In genomic region chr12:64221656-64222010, GRCh38 we compare ENCODE assay signal across 7 cellular contexts. TPM values are rescaled to one million over a fixed set of nuclear protein-coding genes. Genes with fewer than 3 reads are reported as not detected.
A peak's percentile ranks its signal among the peaks of the same experiment; 100 is the strongest.
DNase-seq lines count a peak whose midpoint lies in the region; ATAC-seq and TF ChIP-seq lines count a peak whose summit lies in the region.

No MANE protein-coding gene starts in this region.

- CTCF ChIA-PET in T-cell (lab: Charles Lee): interaction anchor here in 1 of 2 donors (0.8 kb wide), 1 partner anchor 575 kb away, joined by 9 read pairs; no protein-coding TSS in a partner anchor

- intact Hi-C loops in breast epithelium (cut with DNase I; ENCODE audit: low total_unique reads): no loop called here

- TF ChIP-seq POLR2A in breast epithelium (IDR thresholded peaks at IDR 0.05): no peak

- H3K9me3 ChIP-seq in breast epithelium: no peaks in the 10 kb centered on the region

- H3K4me1 ChIP-seq in breast epithelium: no peaks in the 10 kb centered on the region

- POLR2A ChIA-PET in T-cell (lab: Charles Lee): interaction anchor here (0.8 to 1.1 kb wide), 3 partner anchors 443 to 1619 kb away, joined by 3 read pairs; no protein-coding TSS in a partner anchor

- TF ChIP-seq CTCF in GM13977 (IDR thresholded peaks at IDR 0.05; ENCODE audit: extremely low read depth, insufficient read depth, missing control alignments) (no peak), breast epithelium (IDR thresholded peaks at IDR 0.05) (no peak)

- H3K27ac ChIP-seq in breast epithelium: peak overlapping the region; percentile 96 to 97
- H3K27ac ChIP-seq in skin epidermis: peak overlapping the region; percentile 67 to 100 (median 92)

- peak; percentile 17 for DNase-seq in GM13977 (ENCODE audit: low spot score)
- peak; percentile 89 for DNase-seq in NCI-H1105 (lab: John Stamatoyannopoulos, UW)
- peak in 7 of 34 experiments; percentile 2 to 59 (median 32) for DNase-seq in T-cell
- peak; percentile 83 to 84 for DNase-seq in breast epithelium (ENCODE audit: low spot score in 2 of 2)
- DNase-seq in iPS-NIHi7 (ENCODE audit: extremely low spot score): peak; percentile 85

- H3K4me3 ChIP-seq in breast epithelium: peak overlapping the region; percentile 78 to 96 (median 91)
- H3K4me3 ChIP-seq in skin epidermis: peak overlapping the region; percentile 64 to 96 (median 87)

- H3K27me3 Mint-ChIP-seq in T-cell: peaks cover 4% of the 10 kb centered on the region in 2 donors

- no peaks in the 10 kb centered on the region for H3K36me3 ChIP-seq in breast epithelium

- ATAC-seq in HG02678 (IDR thresholded peaks at IDR 0.05; ENCODE audit: unreplicated experiment) (peak; percentile 22), T-cell (replicated peaks in 1 of 4) (peak; percentile 27 to 36 (median 33))

- peaks cover 39 to 48% (median 39%) of the 10 kb centered on the region in 3 donors for H3K4me1 Mint-ChIP-seq in T-cell

- no peaks in the 10 kb centered on the region for H3K27me3 ChIP-seq in breast epithelium

- H3K27ac Mint-ChIP-seq in T-cell: peak overlapping the region; percentile 93 to 96

- H3K4me3 Mint-ChIP-seq in T-cell: peak overlapping the region; percentile 85 to 96 (median 93)

- H3K9me3 Mint-ChIP-seq in T-cell: no peaks in the 10 kb centered on the region

- in situ Hi-C loops in GM13977 (cut with MboI; ENCODE audit: low pct_unique_long_range_greater_than_20kb, low sequenced_read_pairs, unreplicated experiment): no loop called here

- H3K36me3 Mint-ChIP-seq in T-cell: no peaks in the 10 kb centered on the region

RNA-seq across cellular contexts. Expression of gene KICS2, which starts 0.5 kb away (rescaled TPM):
- total RNA-seq in T-cell: 10 to 100 TPM; 18.8 to 24.6 (median 20.0) TPM
- 10 to 100 TPM; 10.2 to 17.9 (median 15.7) TPM for total RNA-seq in breast epithelium
